In the genomic region with DNA sequence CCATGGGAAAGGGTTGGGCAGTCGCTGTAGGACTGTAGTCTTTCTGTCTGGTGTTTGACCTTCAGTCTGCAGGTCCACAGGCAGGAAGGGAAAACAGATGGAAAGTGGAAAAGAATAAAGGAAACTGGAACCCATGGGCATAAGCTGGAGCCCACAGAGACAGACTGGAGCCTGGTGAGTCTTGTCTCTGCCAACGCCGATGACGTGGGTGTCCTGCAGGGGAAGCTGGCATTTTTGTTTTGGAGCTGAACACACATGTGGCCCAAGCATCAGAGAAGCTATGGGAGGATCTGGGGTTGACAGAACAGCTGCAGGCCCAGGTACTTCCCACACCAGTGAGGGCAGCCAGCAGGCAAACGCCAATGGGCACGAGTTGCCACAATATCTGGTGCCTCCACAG, we compare ENCODE assay signal across 1 cellular context.
TF ChIP-seq lines count a peak whose summit lies in the region.

No MANE protein-coding gene starts in this region.

TF ChIP-seq in HepG2, 621 proteins besides CTCF, POLR2A, EP300 and RAD21:
- TF ChIP-seq KDM4B (CRISPR knock-in tag; IDR thresholded peaks at IDR 0.05) (no peak), SCMH1 (CRISPR knock-in tag; IDR thresholded peaks at IDR 0.05; ENCODE audit: borderline replicate concordance) (no peak), ELF4 (CRISPR knock-in tag; IDR thresholded peaks at IDR 0.05; ENCODE audit: borderline replicate concordance) (no peak), SP5 (CRISPR knock-in tag; IDR thresholded peaks at IDR 0.05; ENCODE audit: borderline replicate concordance, low read depth) (no peak), ZNF264 (CRISPR knock-in tag; IDR thresholded peaks at IDR 0.05) (no peak), DMAP1 (CRISPR knock-in tag; IDR thresholded peaks at IDR 0.05) (no peak), KLF16 (CRISPR knock-in tag; IDR thresholded peaks at IDR 0.05) (no peak), NCOR1 (IDR thresholded peaks at IDR 0.05; ENCODE audit: borderline replicate concordance, low read length) (no peak), SMYD3 (CRISPR knock-in tag; IDR thresholded peaks at IDR 0.05) (no peak), NPAS2 (CRISPR knock-in tag; IDR thresholded peaks at IDR 0.05; ENCODE audit: borderline replicate concordance) (no peak)
- TF ChIP-seq, protein P1, sequence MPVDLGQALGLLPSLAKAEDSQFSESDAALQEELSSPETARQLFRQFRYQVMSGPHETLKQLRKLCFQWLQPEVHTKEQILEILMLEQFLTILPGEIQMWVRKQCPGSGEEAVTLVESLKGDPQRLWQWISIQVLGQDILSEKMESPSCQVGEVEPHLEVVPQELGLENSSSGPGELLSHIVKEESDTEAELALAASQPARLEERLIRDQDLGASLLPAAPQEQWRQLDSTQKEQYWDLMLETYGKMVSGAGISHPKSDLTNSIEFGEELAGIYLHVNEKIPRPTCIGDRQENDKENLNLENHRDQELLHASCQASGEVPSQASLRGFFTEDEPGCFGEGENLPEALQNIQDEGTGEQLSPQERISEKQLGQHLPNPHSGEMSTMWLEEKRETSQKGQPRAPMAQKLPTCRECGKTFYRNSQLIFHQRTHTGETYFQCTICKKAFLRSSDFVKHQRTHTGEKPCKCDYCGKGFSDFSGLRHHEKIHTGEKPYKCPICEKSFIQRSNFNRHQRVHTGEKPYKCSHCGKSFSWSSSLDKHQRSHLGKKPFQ (CRISPR knock-in tag; IDR thresholded peaks at IDR 0.05; ENCODE audit: insufficient replicate concordance): no peak
- TF ChIP-seq, protein P2, sequence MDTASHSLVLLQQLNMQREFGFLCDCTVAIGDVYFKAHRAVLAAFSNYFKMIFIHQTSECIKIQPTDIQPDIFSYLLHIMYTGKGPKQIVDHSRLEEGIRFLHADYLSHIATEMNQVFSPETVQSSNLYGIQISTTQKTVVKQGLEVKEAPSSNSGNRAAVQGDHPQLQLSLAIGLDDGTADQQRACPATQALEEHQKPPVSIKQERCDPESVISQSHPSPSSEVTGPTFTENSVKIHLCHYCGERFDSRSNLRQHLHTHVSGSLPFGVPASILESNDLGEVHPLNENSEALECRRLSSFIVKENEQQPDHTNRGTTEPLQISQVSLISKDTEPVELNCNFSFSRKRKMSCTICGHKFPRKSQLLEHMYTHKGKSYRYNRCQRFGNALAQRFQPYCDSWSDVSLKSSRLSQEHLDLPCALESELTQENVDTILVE (CRISPR knock-in tag; IDR thresholded peaks at IDR 0.05): no peak
- TF ChIP-seq, protein P3, sequence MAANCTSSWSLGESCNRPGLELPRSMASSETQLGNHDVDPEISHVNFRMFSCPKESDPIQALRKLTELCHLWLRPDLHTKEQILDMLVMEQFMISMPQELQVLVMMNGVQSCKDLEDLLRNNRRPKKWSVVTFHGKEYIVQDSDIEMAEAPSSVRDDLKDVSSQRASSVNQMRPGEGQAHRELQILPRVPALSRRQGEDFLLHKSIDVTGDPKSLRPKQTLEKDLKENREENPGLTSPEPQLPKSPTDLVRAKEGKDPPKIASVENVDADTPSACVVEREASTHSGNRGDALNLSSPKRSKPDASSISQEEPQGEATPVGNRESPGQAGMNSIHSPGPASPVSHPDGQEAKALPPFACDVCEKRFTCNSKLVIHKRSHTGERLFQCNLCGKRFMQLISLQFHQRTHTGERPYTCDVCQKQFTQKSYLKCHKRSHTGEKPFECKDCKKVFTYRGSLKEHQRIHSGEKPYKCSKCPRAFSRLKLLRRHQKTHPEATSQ (CRISPR knock-in tag; IDR thresholded peaks at IDR 0.05; ENCODE audit: borderline replicate concordance): no peak
- TF ChIP-seq, protein P4, sequence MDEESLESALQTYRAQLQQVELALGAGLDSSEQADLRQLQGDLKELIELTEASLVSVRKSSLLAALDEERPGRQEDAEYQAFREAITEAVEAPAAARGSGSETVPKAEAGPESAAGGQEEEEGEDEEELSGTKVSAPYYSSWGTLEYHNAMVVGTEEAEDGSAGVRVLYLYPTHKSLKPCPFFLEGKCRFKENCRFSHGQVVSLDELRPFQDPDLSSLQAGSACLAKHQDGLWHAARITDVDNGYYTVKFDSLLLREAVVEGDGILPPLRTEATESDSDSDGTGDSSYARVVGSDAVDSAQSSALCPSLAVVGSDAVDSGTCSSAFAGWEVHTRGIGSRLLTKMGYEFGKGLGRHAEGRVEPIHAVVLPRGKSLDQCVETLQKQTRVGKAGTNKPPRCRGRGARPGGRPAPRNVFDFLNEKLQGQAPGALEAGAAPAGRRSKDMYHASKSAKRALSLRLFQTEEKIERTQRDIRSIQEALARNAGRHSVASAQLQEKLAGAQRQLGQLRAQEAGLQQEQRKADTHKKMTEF (CRISPR knock-in tag; IDR thresholded peaks at IDR 0.05): no peak
- TF ChIP-seq, protein P5, sequence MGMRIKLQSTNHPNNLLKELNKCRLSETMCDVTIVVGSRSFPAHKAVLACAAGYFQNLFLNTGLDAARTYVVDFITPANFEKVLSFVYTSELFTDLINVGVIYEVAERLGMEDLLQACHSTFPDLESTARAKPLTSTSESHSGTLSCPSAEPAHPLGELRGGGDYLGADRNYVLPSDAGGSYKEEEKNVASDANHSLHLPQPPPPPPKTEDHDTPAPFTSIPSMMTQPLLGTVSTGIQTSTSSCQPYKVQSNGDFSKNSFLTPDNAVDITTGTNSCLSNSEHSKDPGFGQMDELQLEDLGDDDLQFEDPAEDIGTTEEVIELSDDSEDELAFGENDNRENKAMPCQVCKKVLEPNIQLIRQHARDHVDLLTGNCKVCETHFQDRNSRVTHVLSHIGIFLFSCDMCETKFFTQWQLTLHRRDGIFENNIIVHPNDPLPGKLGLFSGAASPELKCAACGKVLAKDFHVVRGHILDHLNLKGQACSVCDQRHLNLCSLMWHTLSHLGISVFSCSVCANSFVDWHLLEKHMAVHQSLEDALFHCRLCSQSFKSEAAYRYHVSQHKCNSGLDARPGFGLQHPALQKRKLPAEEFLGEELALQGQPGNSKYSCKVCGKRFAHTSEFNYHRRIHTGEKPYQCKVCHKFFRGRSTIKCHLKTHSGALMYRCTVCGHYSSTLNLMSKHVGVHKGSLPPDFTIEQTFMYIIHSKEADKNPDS (CRISPR knock-in tag; IDR thresholded peaks at IDR 0.05): no peak
